1 cellular context compared by ENCODE assay signal in the genomic region with DNA sequence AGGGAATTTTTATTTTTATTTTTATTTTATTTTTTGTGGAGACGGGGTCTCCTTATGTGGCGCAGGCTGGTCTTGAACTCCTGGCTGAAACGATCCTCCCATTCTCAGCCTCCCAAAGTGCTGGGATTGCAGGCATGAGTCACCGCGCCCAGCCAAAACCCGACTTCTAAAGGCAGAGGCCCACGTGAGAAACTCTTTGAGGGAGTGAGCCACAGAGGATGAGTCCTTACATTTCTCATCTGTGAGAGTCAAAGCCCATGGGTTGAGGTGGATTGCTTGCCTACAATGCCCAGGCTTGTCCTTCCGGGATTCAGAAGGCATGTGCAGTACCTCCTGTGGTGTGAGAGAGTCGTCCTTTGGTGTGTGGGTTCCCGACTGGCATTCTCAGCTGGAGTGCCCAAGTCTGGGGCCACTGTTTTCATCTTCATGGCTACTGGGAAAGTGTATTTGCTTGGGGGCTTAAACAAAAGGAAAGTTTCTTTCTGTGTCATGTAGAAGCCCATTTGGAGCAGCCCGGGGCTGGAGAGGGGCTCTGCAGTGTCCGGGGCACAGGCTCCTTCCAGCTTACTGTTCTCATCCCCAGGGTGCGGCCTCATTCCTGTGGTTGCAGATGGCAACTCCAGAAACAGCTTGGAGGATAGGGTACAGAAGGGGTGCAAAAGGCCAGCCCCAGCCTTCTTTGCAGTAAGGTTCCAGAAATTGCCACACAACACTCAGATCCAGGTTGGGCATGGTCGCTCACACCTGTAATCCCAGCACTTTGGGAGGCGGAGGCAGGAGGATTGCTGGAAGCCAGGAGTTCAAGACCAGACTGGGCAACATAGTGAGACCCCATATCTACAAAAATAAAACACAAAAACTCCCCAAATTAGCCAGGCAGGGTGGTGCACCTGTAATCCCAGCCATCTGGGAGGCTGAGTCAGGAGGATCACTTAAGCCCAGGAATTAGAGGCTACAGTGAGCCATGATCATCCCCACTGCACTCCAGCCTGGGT.
A peak's percentile ranks its signal among the peaks of the same experiment; 100 is the strongest.
TF ChIP-seq lines count a peak whose summit lies in the region.

No MANE protein-coding gene starts in this region.

TF ChIP-seq in K562, 482 proteins besides CTCF, POLR2A, EP300 and RAD21 (continued from another document and continues in another):
- TF ChIP-seq, protein P1, sequence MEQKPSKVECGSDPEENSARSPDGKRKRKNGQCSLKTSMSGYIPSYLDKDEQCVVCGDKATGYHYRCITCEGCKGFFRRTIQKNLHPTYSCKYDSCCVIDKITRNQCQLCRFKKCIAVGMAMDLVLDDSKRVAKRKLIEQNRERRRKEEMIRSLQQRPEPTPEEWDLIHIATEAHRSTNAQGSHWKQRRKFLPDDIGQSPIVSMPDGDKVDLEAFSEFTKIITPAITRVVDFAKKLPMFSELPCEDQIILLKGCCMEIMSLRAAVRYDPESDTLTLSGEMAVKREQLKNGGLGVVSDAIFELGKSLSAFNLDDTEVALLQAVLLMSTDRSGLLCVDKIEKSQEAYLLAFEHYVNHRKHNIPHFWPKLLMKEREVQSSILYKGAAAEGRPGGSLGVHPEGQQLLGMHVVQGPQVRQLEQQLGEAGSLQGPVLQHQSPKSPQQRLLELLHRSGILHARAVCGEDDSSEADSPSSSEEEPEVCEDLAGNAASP (IDR thresholded peaks at IDR 0.05), result no peak
- TF ChIP-seq TCF3 (CRISPR knock-in tag; IDR thresholded peaks at IDR 0.05), result no peak
- TF ChIP-seq ZNF121 (CRISPR knock-in tag; conservative IDR thresholded peaks at IDR 0.05), result peak; percentile 94
- TF ChIP-seq, protein P2, sequence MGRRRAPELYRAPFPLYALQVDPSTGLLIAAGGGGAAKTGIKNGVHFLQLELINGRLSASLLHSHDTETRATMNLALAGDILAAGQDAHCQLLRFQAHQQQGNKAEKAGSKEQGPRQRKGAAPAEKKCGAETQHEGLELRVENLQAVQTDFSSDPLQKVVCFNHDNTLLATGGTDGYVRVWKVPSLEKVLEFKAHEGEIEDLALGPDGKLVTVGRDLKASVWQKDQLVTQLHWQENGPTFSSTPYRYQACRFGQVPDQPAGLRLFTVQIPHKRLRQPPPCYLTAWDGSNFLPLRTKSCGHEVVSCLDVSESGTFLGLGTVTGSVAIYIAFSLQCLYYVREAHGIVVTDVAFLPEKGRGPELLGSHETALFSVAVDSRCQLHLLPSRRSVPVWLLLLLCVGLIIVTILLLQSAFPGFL (CRISPR knock-in tag; IDR thresholded peaks at IDR 0.05), result no peak
- no peak for TF ChIP-seq ZNF79 (CRISPR knock-in tag; IDR thresholded peaks at IDR 0.05; ENCODE audit: low read depth)
- no peak for TF ChIP-seq DACH1 (IDR thresholded peaks at IDR 0.05; ENCODE audit: partially characterized antibody)
- TF ChIP-seq, protein P3, sequence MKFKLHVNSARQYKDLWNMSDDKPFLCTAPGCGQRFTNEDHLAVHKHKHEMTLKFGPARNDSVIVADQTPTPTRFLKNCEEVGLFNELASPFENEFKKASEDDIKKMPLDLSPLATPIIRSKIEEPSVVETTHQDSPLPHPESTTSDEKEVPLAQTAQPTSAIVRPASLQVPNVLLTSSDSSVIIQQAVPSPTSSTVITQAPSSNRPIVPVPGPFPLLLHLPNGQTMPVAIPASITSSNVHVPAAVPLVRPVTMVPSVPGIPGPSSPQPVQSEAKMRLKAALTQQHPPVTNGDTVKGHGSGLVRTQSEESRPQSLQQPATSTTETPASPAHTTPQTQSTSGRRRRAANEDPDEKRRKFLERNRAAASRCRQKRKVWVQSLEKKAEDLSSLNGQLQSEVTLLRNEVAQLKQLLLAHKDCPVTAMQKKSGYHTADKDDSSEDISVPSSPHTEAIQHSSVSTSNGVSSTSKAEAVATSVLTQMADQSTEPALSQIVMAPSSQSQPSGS (CRISPR knock-in tag; IDR thresholded peaks at IDR 0.05), result no peak
- no peak for TF ChIP-seq PML (IDR thresholded peaks at IDR 0.05; ENCODE audit: low read length)
- TF ChIP-seq GTF2F1 (IDR thresholded peaks at IDR 0.05; ENCODE audit: low read depth, low read length), result no peak
- TF ChIP-seq, protein P4, sequence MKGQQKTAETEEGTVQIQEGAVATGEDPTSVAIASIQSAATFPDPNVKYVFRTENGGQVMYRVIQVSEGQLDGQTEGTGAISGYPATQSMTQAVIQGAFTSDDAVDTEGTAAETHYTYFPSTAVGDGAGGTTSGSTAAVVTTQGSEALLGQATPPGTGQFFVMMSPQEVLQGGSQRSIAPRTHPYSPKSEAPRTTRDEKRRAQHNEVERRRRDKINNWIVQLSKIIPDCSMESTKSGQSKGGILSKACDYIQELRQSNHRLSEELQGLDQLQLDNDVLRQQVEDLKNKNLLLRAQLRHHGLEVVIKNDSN (CRISPR knock-in tag; IDR thresholded peaks at IDR 0.05), result peak; percentile 26; the same call in 1 of the 2 replicates
- TF ChIP-seq NUFIP1 (IDR thresholded peaks at IDR 0.05; ENCODE audit: partially characterized antibody), result no peak
- no peak for TF ChIP-seq RBM15 (IDR thresholded peaks at IDR 0.05; ENCODE audit: insufficient read depth, low read length)
- TF ChIP-seq ZFPM2 (CRISPR knock-in tag; IDR thresholded peaks at IDR 0.05), result no peak
- TF ChIP-seq SRSF1 (IDR thresholded peaks at IDR 0.05; ENCODE audit: low read depth, low read length), result no peak
- TF ChIP-seq, protein P5, sequence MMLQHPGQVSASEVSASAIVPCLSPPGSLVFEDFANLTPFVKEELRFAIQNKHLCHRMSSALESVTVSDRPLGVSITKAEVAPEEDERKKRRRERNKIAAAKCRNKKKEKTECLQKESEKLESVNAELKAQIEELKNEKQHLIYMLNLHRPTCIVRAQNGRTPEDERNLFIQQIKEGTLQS (IDR thresholded peaks at IDR 0.05), result peak; percentile 61
- TF ChIP-seq, protein P5 (CRISPR knock-in tag; conservative IDR thresholded peaks at IDR 0.05), result no peak
- TF ChIP-seq, protein P6, sequence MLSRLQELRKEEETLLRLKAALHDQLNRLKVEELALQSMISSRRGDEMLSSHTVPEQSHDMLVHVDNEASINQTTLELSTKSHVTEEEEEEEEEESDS (CRISPR knock-in tag; IDR thresholded peaks at IDR 0.05), result no peak
- TF ChIP-seq SMARCC2 (IDR thresholded peaks at IDR 0.05; ENCODE audit: low read depth), result no peak
- TF ChIP-seq, protein P7, sequence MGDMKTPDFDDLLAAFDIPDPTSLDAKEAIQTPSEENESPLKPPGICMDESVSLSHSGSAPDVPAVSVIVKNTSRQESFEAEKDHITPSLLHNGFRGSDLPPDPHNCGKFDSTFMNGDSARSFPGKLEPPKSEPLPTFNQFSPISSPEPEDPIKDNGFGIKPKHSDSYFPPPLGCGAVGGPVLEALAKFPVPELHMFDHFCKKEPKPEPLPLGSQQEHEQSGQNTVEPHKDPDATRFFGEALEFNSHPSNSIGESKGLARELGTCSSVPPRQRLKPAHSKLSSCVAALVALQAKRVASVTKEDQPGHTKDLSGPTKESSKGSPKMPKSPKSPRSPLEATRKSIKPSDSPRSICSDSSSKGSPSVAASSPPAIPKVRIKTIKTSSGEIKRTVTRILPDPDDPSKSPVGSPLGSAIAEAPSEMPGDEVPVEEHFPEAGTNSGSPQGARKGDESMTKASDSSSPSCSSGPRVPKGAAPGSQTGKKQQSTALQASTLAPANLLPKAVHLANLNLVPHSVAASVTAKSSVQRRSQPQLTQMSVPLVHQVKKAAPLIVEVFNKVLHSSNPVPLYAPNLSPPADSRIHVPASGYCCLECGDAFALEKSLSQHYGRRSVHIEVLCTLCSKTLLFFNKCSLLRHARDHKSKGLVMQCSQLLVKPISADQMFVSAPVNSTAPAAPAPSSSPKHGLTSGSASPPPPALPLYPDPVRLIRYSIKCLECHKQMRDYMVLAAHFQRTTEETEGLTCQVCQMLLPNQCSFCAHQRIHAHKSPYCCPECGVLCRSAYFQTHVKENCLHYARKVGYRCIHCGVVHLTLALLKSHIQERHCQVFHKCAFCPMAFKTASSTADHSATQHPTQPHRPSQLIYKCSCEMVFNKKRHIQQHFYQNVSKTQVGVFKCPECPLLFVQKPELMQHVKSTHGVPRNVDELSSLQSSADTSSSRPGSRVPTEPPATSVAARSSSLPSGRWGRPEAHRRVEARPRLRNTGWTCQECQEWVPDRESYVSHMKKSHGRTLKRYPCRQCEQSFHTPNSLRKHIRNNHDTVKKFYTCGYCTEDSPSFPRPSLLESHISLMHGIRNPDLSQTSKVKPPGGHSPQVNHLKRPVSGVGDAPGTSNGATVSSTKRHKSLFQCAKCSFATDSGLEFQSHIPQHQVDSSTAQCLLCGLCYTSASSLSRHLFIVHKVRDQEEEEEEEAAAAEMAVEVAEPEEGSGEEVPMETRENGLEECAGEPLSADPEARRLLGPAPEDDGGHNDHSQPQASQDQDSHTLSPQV (IDR thresholded peaks at IDR 0.05), result no peak
- TF ChIP-seq ZNF282 (CRISPR knock-in tag; IDR thresholded peaks at IDR 0.05), result no peak
- TF ChIP-seq, protein P8, sequence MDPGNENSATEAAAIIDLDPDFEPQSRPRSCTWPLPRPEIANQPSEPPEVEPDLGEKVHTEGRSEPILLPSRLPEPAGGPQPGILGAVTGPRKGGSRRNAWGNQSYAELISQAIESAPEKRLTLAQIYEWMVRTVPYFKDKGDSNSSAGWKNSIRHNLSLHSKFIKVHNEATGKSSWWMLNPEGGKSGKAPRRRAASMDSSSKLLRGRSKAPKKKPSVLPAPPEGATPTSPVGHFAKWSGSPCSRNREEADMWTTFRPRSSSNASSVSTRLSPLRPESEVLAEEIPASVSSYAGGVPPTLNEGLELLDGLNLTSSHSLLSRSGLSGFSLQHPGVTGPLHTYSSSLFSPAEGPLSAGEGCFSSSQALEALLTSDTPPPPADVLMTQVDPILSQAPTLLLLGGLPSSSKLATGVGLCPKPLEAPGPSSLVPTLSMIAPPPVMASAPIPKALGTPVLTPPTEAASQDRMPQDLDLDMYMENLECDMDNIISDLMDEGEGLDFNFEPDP (CRISPR knock-in tag; IDR thresholded peaks at IDR 0.05), result no peak
- TF ChIP-seq MEIS2 (IDR thresholded peaks at IDR 0.05; ENCODE audit: partially characterized antibody), result no peak
- TF ChIP-seq XRCC4 (IDR thresholded peaks at IDR 0.05; ENCODE audit: extremely low read depth, insufficient read depth, insufficient read length), result no peak
- TF ChIP-seq JUN (IDR thresholded peaks at IDR 0.05; ENCODE audit: borderline replicate concordance, low read depth, low read length), result 0 out of 2 replicates have a peak, but pooled peaks have one; percentile 20
- TF ChIP-seq JUN (CRISPR knock-in tag; IDR thresholded peaks at IDR 0.05; ENCODE audit: borderline replicate concordance), result no peak
- TF ChIP-seq RBM25 (IDR thresholded peaks at IDR 0.05; ENCODE audit: low read depth, low read length, severe bottlenecking), result peak; percentile 38
- TF ChIP-seq FOSL1 (tag; conservative IDR thresholded peaks at IDR 0.05), result peak; percentile 39; the same call in 1 of the 2 replicates
- no peak for TF ChIP-seq HLTF (IDR thresholded peaks at IDR 0.05)
- TF ChIP-seq BHLHE40 (IDR thresholded peaks at IDR 0.05; ENCODE audit: low read length), result 0 out of 2 replicates have a peak, but pooled peaks have one; percentile 29
- TF ChIP-seq, protein P9, sequence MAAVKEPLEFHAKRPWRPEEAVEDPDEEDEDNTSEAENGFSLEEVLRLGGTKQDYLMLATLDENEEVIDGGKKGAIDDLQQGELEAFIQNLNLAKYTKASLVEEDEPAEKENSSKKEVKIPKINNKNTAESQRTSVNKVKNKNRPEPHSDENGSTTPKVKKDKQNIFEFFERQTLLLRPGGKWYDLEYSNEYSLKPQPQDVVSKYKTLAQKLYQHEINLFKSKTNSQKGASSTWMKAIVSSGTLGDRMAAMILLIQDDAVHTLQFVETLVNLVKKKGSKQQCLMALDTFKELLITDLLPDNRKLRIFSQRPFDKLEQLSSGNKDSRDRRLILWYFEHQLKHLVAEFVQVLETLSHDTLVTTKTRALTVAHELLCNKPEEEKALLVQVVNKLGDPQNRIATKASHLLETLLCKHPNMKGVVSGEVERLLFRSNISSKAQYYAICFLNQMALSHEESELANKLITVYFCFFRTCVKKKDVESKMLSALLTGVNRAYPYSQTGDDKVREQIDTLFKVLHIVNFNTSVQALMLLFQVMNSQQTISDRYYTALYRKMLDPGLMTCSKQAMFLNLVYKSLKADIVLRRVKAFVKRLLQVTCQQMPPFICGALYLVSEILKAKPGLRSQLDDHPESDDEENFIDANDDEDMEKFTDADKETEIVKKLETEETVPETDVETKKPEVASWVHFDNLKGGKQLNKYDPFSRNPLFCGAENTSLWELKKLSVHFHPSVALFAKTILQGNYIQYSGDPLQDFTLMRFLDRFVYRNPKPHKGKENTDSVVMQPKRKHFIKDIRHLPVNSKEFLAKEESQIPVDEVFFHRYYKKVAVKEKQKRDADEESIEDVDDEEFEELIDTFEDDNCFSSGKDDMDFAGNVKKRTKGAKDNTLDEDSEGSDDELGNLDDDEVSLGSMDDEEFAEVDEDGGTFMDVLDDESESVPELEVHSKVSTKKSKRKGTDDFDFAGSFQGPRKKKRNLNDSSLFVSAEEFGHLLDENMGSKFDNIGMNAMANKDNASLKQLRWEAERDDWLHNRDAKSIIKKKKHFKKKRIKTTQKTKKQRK (IDR thresholded peaks at IDR 0.05; ENCODE audit: borderline replicate concordance, low read depth, low read length), result no peak
- TF ChIP-seq, protein P10, sequence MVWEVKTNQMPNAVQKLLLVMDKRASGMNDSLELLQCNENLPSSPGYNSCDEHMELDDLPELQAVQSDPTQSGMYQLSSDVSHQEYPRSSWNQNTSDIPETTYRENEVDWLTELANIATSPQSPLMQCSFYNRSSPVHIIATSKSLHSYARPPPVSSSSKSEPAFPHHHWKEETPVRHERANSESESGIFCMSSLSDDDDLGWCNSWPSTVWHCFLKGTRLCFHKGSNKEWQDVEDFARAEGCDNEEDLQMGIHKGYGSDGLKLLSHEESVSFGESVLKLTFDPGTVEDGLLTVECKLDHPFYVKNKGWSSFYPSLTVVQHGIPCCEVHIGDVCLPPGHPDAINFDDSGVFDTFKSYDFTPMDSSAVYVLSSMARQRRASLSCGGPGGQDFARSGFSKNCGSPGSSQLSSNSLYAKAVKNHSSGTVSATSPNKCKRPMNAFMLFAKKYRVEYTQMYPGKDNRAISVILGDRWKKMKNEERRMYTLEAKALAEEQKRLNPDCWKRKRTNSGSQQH (CRISPR knock-in tag; IDR thresholded peaks at IDR 0.05), result no peak
- peak; percentile 64 for TF ChIP-seq JUND (IDR thresholded peaks at IDR 0.05; ENCODE audit: borderline replicate concordance, low read depth, low read length)
- TF ChIP-seq JUND (tag; IDR thresholded peaks at IDR 0.05; ENCODE audit: borderline replicate concordance, low read depth, low read length), result no peak; the same call in 2 of the 3 replicates
- TF ChIP-seq, protein P11, sequence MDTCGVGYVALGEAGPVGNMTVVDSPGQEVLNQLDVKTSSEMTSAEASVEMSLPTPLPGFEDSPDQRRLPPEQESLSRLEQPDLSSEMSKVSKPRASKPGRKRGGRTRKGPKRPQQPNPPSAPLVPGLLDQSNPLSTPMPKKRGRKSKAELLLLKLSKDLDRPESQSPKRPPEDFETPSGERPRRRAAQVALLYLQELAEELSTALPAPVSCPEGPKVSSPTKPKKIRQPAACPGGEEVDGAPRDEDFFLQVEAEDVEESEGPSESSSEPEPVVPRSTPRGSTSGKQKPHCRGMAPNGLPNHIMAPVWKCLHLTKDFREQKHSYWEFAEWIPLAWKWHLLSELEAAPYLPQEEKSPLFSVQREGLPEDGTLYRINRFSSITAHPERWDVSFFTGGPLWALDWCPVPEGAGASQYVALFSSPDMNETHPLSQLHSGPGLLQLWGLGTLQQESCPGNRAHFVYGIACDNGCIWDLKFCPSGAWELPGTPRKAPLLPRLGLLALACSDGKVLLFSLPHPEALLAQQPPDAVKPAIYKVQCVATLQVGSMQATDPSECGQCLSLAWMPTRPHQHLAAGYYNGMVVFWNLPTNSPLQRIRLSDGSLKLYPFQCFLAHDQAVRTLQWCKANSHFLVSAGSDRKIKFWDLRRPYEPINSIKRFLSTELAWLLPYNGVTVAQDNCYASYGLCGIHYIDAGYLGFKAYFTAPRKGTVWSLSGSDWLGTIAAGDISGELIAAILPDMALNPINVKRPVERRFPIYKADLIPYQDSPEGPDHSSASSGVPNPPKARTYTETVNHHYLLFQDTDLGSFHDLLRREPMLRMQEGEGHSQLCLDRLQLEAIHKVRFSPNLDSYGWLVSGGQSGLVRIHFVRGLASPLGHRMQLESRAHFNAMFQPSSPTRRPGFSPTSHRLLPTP (IDR thresholded peaks at IDR 0.05; ENCODE audit: borderline replicate concordance, extremely low read depth, insufficient read length), result no peak
